In the genomic region with DNA sequence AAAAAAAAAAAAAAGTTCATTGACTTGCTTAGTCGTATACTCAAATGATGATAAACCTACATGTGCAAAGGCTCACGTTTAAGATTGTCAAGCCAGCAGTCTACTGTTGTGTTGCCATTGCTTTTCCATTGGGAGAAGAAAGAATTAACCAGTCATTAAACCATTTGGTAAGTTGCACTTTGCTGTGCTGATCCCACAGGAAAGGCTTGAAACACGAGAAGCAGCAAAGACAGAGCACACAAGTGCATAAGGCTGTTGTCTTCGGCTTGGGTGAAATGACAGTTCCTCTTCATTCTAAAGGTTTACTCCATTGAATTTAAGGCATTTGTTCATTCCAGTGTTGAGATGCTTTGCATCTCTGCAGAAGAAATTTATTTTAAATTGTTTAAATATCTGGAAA, we compare ENCODE assay signal across 2 cellular contexts.
TF ChIP-seq lines count a peak whose summit lies in the region.

No MANE protein-coding gene starts in this region.

TF ChIP-seq in A549, 52 proteins besides CTCF, POLR2A, EP300 and RAD21:
- TF ChIP-seq TFCP2L1 (CRISPR knock-in tag; IDR thresholded peaks at IDR 0.05) (no peak), SREBF2 (IDR thresholded peaks at IDR 0.05) (no peak), CHD4 (IDR thresholded peaks at IDR 0.05; ENCODE audit: borderline replicate concordance) (no peak), CHD2 (IDR thresholded peaks at IDR 0.05; ENCODE audit: low read length, partially characterized antibody) (no peak), HOXA7 (CRISPR knock-in tag; IDR thresholded peaks at IDR 0.05) (no peak), HOXB5 (CRISPR knock-in tag; IDR thresholded peaks at IDR 0.05) (no peak), RARB (CRISPR knock-in tag; IDR thresholded peaks at IDR 0.05) (no peak), ZSCAN20 (CRISPR knock-in tag; IDR thresholded peaks at IDR 0.05) (no peak), MAZ (IDR thresholded peaks at IDR 0.05; ENCODE audit: borderline replicate concordance, low read depth, low read length) (no peak), TP53 (CRISPR knock-in tag; IDR thresholded peaks at IDR 0.05) (no peak), FOSL2 (IDR thresholded peaks at IDR 0.05) (no peak), FOSL2 (CRISPR knock-in tag; IDR thresholded peaks at IDR 0.05) (no peak), RFX5 (IDR thresholded peaks at IDR 0.05) (no peak), JUN (IDR thresholded peaks at IDR 0.05) (no peak), CBX8 (IDR thresholded peaks at IDR 0.05) (no peak), ZFP36 (IDR thresholded peaks at IDR 0.05; ENCODE audit: borderline replicate concordance, partially characterized antibody) (no peak), FOXS1 (CRISPR knock-in tag; IDR thresholded peaks at IDR 0.05) (no peak)
- TF ChIP-seq, protein P1, sequence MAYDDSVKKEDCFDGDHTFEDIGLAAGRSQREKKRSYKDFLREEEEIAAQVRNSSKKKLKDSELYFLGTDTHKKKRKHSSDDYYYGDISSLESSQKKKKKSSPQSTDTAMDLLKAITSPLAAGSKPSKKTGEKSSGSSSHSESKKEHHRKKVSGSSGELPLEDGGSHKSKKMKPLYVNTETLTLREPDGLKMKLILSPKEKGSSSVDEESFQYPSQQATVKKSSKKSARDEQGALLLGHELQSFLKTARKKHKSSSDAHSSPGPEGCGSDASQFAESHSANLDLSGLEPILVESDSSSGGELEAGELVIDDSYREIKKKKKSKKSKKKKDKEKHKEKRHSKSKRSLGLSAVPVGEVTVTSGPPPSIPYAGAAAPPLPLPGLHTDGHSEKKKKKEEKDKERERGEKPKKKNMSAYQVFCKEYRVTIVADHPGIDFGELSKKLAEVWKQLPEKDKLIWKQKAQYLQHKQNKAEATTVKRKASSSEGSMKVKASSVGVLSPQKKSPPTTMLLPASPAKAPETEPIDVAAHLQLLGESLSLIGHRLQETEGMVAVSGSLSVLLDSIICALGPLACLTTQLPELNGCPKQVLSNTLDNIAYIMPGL (CRISPR knock-in tag; IDR thresholded peaks at IDR 0.05; ENCODE audit: borderline replicate concordance), result no peak
- TF ChIP-seq, protein P2, sequence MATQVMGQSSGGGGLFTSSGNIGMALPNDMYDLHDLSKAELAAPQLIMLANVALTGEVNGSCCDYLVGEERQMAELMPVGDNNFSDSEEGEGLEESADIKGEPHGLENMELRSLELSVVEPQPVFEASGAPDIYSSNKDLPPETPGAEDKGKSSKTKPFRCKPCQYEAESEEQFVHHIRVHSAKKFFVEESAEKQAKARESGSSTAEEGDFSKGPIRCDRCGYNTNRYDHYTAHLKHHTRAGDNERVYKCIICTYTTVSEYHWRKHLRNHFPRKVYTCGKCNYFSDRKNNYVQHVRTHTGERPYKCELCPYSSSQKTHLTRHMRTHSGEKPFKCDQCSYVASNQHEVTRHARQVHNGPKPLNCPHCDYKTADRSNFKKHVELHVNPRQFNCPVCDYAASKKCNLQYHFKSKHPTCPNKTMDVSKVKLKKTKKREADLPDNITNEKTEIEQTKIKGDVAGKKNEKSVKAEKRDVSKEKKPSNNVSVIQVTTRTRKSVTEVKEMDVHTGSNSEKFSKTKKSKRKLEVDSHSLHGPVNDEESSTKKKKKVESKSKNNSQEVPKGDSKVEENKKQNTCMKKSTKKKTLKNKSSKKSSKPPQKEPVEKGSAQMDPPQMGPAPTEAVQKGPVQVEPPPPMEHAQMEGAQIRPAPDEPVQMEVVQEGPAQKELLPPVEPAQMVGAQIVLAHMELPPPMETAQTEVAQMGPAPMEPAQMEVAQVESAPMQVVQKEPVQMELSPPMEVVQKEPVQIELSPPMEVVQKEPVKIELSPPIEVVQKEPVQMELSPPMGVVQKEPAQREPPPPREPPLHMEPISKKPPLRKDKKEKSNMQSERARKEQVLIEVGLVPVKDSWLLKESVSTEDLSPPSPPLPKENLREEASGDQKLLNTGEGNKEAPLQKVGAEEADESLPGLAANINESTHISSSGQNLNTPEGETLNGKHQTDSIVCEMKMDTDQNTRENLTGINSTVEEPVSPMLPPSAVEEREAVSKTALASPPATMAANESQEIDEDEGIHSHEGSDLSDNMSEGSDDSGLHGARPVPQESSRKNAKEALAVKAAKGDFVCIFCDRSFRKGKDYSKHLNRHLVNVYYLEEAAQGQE (IDR thresholded peaks at IDR 0.05), result no peak

TF ChIP-seq in IMR-90, 13 proteins besides CTCF, POLR2A, EP300 and RAD21:
- TF ChIP-seq BHLHE40 (IDR thresholded peaks at IDR 0.05; ENCODE audit: low read depth, low read length) (no peak), MXI1 (IDR thresholded peaks at IDR 0.05; ENCODE audit: borderline replicate concordance, low read depth, low read length) (no peak), SMC3 (IDR thresholded peaks at IDR 0.05; ENCODE audit: low read depth, low read length) (no peak), MAZ (IDR thresholded peaks at IDR 0.05; ENCODE audit: borderline replicate concordance, low read depth, low read length) (no peak), FOS (IDR thresholded peaks at IDR 0.05; ENCODE audit: low read depth, low read length) (no peak), RCOR1 (IDR thresholded peaks at IDR 0.05; ENCODE audit: insufficient replicate concordance, low read length) (no peak), NFE2L2 (IDR thresholded peaks at IDR 0.05; ENCODE audit: low read depth, low read length) (no peak), CHD1 (IDR thresholded peaks at IDR 0.05; ENCODE audit: low read depth, low read length) (no peak), CEBPB (IDR thresholded peaks at IDR 0.05; ENCODE audit: low read depth, low read length) (no peak)
- TF ChIP-seq, protein P3, sequence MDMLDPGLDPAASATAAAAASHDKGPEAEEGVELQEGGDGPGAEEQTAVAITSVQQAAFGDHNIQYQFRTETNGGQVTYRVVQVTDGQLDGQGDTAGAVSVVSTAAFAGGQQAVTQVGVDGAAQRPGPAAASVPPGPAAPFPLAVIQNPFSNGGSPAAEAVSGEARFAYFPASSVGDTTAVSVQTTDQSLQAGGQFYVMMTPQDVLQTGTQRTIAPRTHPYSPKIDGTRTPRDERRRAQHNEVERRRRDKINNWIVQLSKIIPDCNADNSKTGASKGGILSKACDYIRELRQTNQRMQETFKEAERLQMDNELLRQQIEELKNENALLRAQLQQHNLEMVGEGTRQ (IDR thresholded peaks at IDR 0.05; ENCODE audit: low read depth, low read length), result no peak
- TF ChIP-seq, protein P4, sequence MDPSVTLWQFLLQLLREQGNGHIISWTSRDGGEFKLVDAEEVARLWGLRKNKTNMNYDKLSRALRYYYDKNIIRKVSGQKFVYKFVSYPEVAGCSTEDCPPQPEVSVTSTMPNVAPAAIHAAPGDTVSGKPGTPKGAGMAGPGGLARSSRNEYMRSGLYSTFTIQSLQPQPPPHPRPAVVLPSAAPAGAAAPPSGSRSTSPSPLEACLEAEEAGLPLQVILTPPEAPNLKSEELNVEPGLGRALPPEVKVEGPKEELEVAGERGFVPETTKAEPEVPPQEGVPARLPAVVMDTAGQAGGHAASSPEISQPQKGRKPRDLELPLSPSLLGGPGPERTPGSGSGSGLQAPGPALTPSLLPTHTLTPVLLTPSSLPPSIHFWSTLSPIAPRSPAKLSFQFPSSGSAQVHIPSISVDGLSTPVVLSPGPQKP (IDR thresholded peaks at IDR 0.05; ENCODE audit: borderline replicate concordance, low read depth, low read length), result no peak
